ENCODE assay signal across 9 cellular contexts in genomic region chr10:11539191-11539868, GRCh38.
DNase-seq lines count a peak whose midpoint lies in the region; ATAC-seq and TF ChIP-seq lines count a peak whose summit lies in the region.
"Had no signal": no experiment of that assay in that cellular context is flagged by ENCODE, and none has a peak within 500 bp of the region (broad histone marks: within the 10 kb centered on the region; RNA-seq: fewer than 3 reads in every experiment).

No MANE protein-coding gene starts in this region.

- peak; percentile 15 for DNase-seq in SIG-M5 treated with dmso at 0.1 percent for 504 hours (lab: John Stamatoyannopoulos, UW; ENCODE audit: unreplicated experiment)
- DNase-seq in SIG-M5 (lab: John Stamatoyannopoulos, UW), result no peak
- peak; percentile 4 for DNase-seq in MG63
- DNase-seq in endodermal cell, result peak; percentile 61
- DNase-seq in renal cortical epithelial cell (ENCODE audit: low read depth), result peak; percentile 62
- no peak for DNase-seq in stimulated activated CD4-positive, alpha-beta T cell treated with anti-CD3 and anti-CD28 coated beads, Interleukin-2, amount 100 ng/mL, for 48 hours
- DNase-seq in central memory CD4-positive, alpha-beta T cell, result no peak
- DNase-seq: activated CD8-positive, alpha-beta memory T cell treated with anti-CD3 and anti-CD28 coated beads, Interleukin-2, amount 50 U/mL, for 4 hours had no signal

- H3K4me1 Mint-ChIP-seq in endodermal cell, result peaks cover 26% of the 10 kb centered on the region

- no peak for ATAC-seq in HG02642 (IDR thresholded peaks at IDR 0.05; ENCODE audit: poor library complexity, unreplicated experiment)

- H3K9me3 ChIP-seq in MG63, result no peaks in the 10 kb centered on the region
- no peaks in the 10 kb centered on the region for H3K9me3 ChIP-seq in endodermal cell (ENCODE audit: control insufficient read depth, low read length)

- H3K27ac Mint-ChIP-seq in endodermal cell, result peak overlapping the region; percentile 23

- H3K36me3 ChIP-seq in MG63, result no peaks in the 10 kb centered on the region
- no peaks in the 10 kb centered on the region for H3K36me3 ChIP-seq in endodermal cell (ENCODE audit: control insufficient read depth, insufficient read depth, low read length)

- H3K36me3 Mint-ChIP-seq in endodermal cell (ENCODE audit: low read depth), result no peaks in the 10 kb centered on the region

- no peaks in the 10 kb centered on the region for H3K27me3 ChIP-seq in MG63
- H3K27me3 ChIP-seq in endodermal cell (ENCODE audit: control insufficient read depth, insufficient read depth, low read length, poor library complexity, severe bottlenecking), result no peaks in the 10 kb centered on the region

- H3K4me3 ChIP-seq in MG63 (no peak overlapping the region), endodermal cell (ENCODE audit: low read length) (no peak overlapping the region)

- H3K4me3 Mint-ChIP-seq in endodermal cell, result no peak overlapping the region

- 98% methylated on average over 2 of the region's 2 CpGs; no CpG with 5 or more reads in 1 of the 2 experiments for WGBS in endodermal cell (ENCODE audit: insufficient coverage in 1 of 2, insufficient read length in 1 of 2), 2 experiments

- H3K9ac ChIP-seq in endodermal cell (ENCODE audit: extremely low read depth, low read length, poor library complexity, severe bottlenecking), result no peak overlapping the region

- H3K27me3 Mint-ChIP-seq in endodermal cell (ENCODE audit: insufficient read depth), result no peaks in the 10 kb centered on the region

- H3K4me1 ChIP-seq in endodermal cell (ENCODE audit: control insufficient read depth, insufficient read depth, low read length), result peaks cover 4% of the 10 kb centered on the region

- H3K9me3 Mint-ChIP-seq in endodermal cell, result no peaks in the 10 kb centered on the region

- no peak for TF ChIP-seq CTCF in endodermal cell (conservative IDR thresholded peaks at IDR 0.05)

- H3K27ac ChIP-seq in endodermal cell (ENCODE audit: low read depth, low read length), result no peak overlapping the region

Comparison
In these comparisons a context has a peak if more than half of its experiments do, and no peak if none do; other contexts are left out.
1. DNase-seq: peak in SIG-M5 treated with dmso at 0.1 percent for 504 hours (single experiment), MG63 (single experiment), endodermal cell (single experiment) and renal cortical epithelial cell (single experiment); none in SIG-M5 (single experiment), stimulated activated CD4-positive, alpha-beta T cell treated with anti-CD3 and anti-CD28 coated beads, Interleukin-2, amount 100 ng/mL, for 48 hours (0 of 2) and central memory CD4-positive, alpha-beta T cell (single experiment).